Comparison of ENCODE assay signal across 13 cellular contexts in genomic region chr16:68146583-68146982, GRCh38.
A peak's percentile ranks its signal among the peaks of the same experiment; 100 is the strongest.
DNase-seq lines count a peak whose midpoint lies in the region; ATAC-seq and TF ChIP-seq lines count a peak whose summit lies in the region.
"Had no signal": no experiment of that assay in that cellular context is flagged by ENCODE, and none has a peak within 500 bp of the region (broad histone marks: within the 10 kb centered on the region; RNA-seq: fewer than 3 reads in every experiment).

No MANE protein-coding gene starts in this region.

- no peaks in the 10 kb centered on the region for H3K27me3 ChIP-seq in A673 (replicated peaks; ENCODE audit: insufficient read depth, low read depth, low read length, poor library complexity)
- H3K27me3 ChIP-seq in left lung = no peaks in the 10 kb centered on the region
- H3K27me3 ChIP-seq in colonic mucosa = no peaks in the 10 kb centered on the region

- H3K27ac ChIP-seq in A673 (ENCODE audit: low read depth, low read length, poor library complexity, severe bottlenecking) (no peak overlapping the region), HEK293 (ENCODE audit: extremely low read depth, low read depth, low read length) (no peak overlapping the region), left lung (no peak overlapping the region), colonic mucosa (no peak overlapping the region)
- H3K27ac ChIP-seq: thoracic aorta had no signal

- H3K9me3 ChIP-seq in A673 (ENCODE audit: low read depth, low read length, poor library complexity, severe bottlenecking) = no peaks in the 10 kb centered on the region
- H3K9me3 ChIP-seq in HEK293 (ENCODE audit: control insufficient read depth, insufficient read depth, low read depth, low read length) = no peaks in the 10 kb centered on the region
- H3K9me3 ChIP-seq in left lung = no peaks in the 10 kb centered on the region
- no peaks in the 10 kb centered on the region for H3K9me3 ChIP-seq in colonic mucosa
- H3K9me3 ChIP-seq: thoracic aorta had no signal

- no peaks in the 10 kb centered on the region for H3K27me3 Mint-ChIP-seq in CD14-positive monocyte (ENCODE audit: low read depth in 3 of 3)

- H3K9ac ChIP-seq in colonic mucosa (ENCODE audit: low read depth in 2 of 2, low read length in 2 of 2) = no peak overlapping the region

- no TSS peak for BruUV-seq in A673 (replicated peaks; lab: Mats Ljungman, UMichigan)

- H3K4me1 ChIP-seq in A673 (ENCODE audit: insufficient read depth, low read length, poor library complexity, severe bottlenecking) (no peaks in the 10 kb centered on the region), HEK293 (ENCODE audit: control insufficient read depth, insufficient read depth, low read length) (peaks cover 13% of the 10 kb centered on the region), left lung (peaks cover 0 to 7% of the 10 kb centered on the region in 2 donors), colonic mucosa (no peaks in the 10 kb centered on the region)

- H3K4me3 ChIP-seq in A673 (ENCODE audit: low read depth, low read length, poor library complexity, severe bottlenecking) (no peak overlapping the region), HEK293 (ENCODE audit: low read depth, low read length) (no peak overlapping the region), left lung (no peak overlapping the region), colonic mucosa (no peak overlapping the region)
- H3K4me3 ChIP-seq: lung, thoracic aorta had no signal

- CTCF ChIA-PET in A673 (lab: Charles Lee) (no interaction called here), HEK293 (lab: Yijun Ruan, JAX) (interaction anchor here (0.7 kb wide), 1 partner anchor 54 kb away, joined by 3 read pairs; no protein-coding TSS in a partner anchor)

- H3K4me1 Mint-ChIP-seq in CD14-positive monocyte = peaks cover 5% of the 10 kb centered on the region

- DNase-seq in A673 (ENCODE audit: low spot score) (peak; percentile 14), dedifferentiated amniotic fluid mesenchymal stem cell (ENCODE audit: extremely low spot score) (peak; percentile 57), left lung (no peak), colonic mucosa (no peak), OCI-M2 (lab: John Stamatoyannopoulos, UW; ENCODE audit: unreplicated experiment) (no peak), CD14-positive monocyte (ENCODE audit: low spot score) (no peak), NCI-H1105 (lab: John Stamatoyannopoulos, UW) (no peak)
- DNase-seq: activated effector memory CD4-positive, alpha-beta T cell treated with Interleukin-2 at 50 U/mL for 16 hours; Calu3; NCI-H1105 treated with DMSO at 0.1 percent for 48 hours had no signal

- no peak overlapping the region for H3K27ac Mint-ChIP-seq in CD14-positive monocyte

- H3K36me3 ChIP-seq in A673 (ENCODE audit: insufficient read depth, low read length, poor library complexity, severe bottlenecking) (no peaks in the 10 kb centered on the region), HEK293 (ENCODE audit: control insufficient read depth in 2 of 2, insufficient read depth in 1 of 2, low read length in 2 of 2) (no peaks in the 10 kb centered on the region; a peak in 1 of 3 replicates), left lung (peaks cover 0 to 10% of the 10 kb centered on the region in 2 donors), colonic mucosa (no peaks in the 10 kb centered on the region)

- POLR2A ChIA-PET in A673 (lab: Charles Lee; ENCODE audit: low non-redundant PET) (no interaction called here), HEK293 (lab: Yijun Ruan, JAX) (no interaction called here)

- intact Hi-C loops in A673 (cut with micrococcal nuclease; ENCODE audit: unreplicated experiment) (no loop called here), left lung (cut with DNase I) (no loop called here), colonic mucosa (cut with DNase I) (no loop called here), CD14-positive monocyte (cut with micrococcal nuclease) (no loop called here)

- no peak overlapping the region for H3K4me3 Mint-ChIP-seq in CD14-positive monocyte

- peaks cover 26 to 30% of the 10 kb centered on the region in 2 donors for H3K36me3 Mint-ChIP-seq in CD14-positive monocyte

- no peaks in the 10 kb centered on the region for H3K9me3 Mint-ChIP-seq in CD14-positive monocyte

- peak; percentile 90 for ATAC-seq in left lung

- no peak for TF ChIP-seq CTCF in A673 (conservative IDR thresholded peaks at IDR 0.05; ENCODE audit: low read depth, low read length)
- TF ChIP-seq CTCF in HEK293 (tag by site-specific recombination; IDR thresholded peaks at IDR 0.05) = no peak
- no peak for TF ChIP-seq CTCF in left lung (IDR thresholded peaks at IDR 0.05)
- no peak for TF ChIP-seq CTCF in colonic mucosa (IDR thresholded peaks at IDR 0.05)
- TF ChIP-seq CTCF in CD14-positive monocyte (IDR thresholded peaks at IDR 0.05) = no peak

TF ChIP-seq in HEK293, 187 proteins besides CTCF, POLR2A, EP300 and RAD21:
- TF ChIP-seq PRDM1 (tag by site-specific recombination; IDR thresholded peaks at IDR 0.05) (0 out of 2 replicates have a peak, but pooled peaks have one; percentile 37), ZNF366 (tag by site-specific recombination; conservative IDR thresholded peaks at IDR 0.05) (no peak), ZNF664 (tag by site-specific recombination; IDR thresholded peaks at IDR 0.05) (0 out of 2 replicates have a peak, but pooled peaks have one; percentile 28)

Comparison
In these comparisons a context has a peak if more than half of its experiments do, and no peak if none do; other contexts are left out.
1. DNase-seq: peak in A673 (single experiment) and dedifferentiated amniotic fluid mesenchymal stem cell (single experiment); none in left lung (0 of 2), colonic mucosa (single experiment), OCI-M2 (single experiment), CD14-positive monocyte (single experiment) and NCI-H1105 (single experiment).